Comparison of ENCODE assay signal across 8 cellular contexts in genomic region chr7:10939237-10939910, GRCh38. TPM values are rescaled to one million over a fixed set of nuclear protein-coding genes. Genes with fewer than 3 reads are reported as not detected.
DNase-seq lines count a peak whose midpoint lies in the region; ATAC-seq and TF ChIP-seq lines count a peak whose summit lies in the region.

No MANE protein-coding gene starts in this region.

- peak; percentile 4; the same call in 2 of the 3 replicates for ATAC-seq in DND-41 (ENCODE audit: insufficient read depth, low read depth)
- peak; percentile 3 for ATAC-seq in GM21515 (IDR thresholded peaks at IDR 0.05; ENCODE audit: unreplicated experiment)
- peak; percentile 18 for ATAC-seq in left lung

- no peak for TF ChIP-seq CTCF in DND-41 (IDR thresholded peaks at IDR 0.05; ENCODE audit: borderline replicate concordance, extremely low read depth, low read length, poor library complexity, severe bottlenecking)
- no peak for TF ChIP-seq CTCF in MCF 10A (IDR thresholded peaks at IDR 0.05; ENCODE audit: unreplicated experiment)
- no peak for TF ChIP-seq CTCF in left lung (IDR thresholded peaks at IDR 0.05)
- TF ChIP-seq CTCF in uterus (IDR thresholded peaks at IDR 0.05): no peak

- POLR2A ChIA-PET in MCF 10A (lab: Yijun Ruan, JAX): interaction anchor here (0.6 to 6.9 kb wide), 21 partner anchors 9 to 1223 kb away, joined by 3 to 119 read pairs (median 4); partner anchors contain the start of gene PHF14

- H3K27ac Mint-ChIP-seq in MCF 10A (ENCODE audit: low read depth, unreplicated experiment): no peak overlapping the region

- BruUV-seq in MCF 10A (replicated peaks; lab: Mats Ljungman, UMichigan): TSS peak; percentile 53

- H3K4me3 ChIP-seq in DND-41 (ENCODE audit: low read depth in 1 of 2, low read length in 2 of 2) (peak overlapping the region; percentile 68 to 77; a peak in 3 of 4 replicates), HUES6 (ENCODE audit: low read depth, low read length) (peak overlapping the region; percentile 95), left lung (peak overlapping the region; percentile 71 to 76), uterus (peak overlapping the region; percentile 82 to 83)

- no peak for TF ChIP-seq POLR2A in uterus (IDR thresholded peaks at IDR 0.05)

- H3K27me3 Mint-ChIP-seq in MCF 10A (ENCODE audit: insufficient read depth, unreplicated experiment): no peaks in the 10 kb centered on the region

- intact Hi-C loops in MCF 10A (cut with micrococcal nuclease): loop anchor here (2.0 kb wide), 1 partner anchor 405 kb away; no protein-coding TSS in a partner anchor
- intact Hi-C loops in left lung (cut with DNase I): no loop called here
- intact Hi-C loops in uterus (cut with DNase I; ENCODE audit: low total_unique reads): no loop called here

- H3K4me2 ChIP-seq in DND-41 (ENCODE audit: insufficient read depth, low read length): peak overlapping the region; percentile 70

- peaks cover 15% of the 10 kb centered on the region; the same call in 1 of the 2 replicates for H4K20me1 ChIP-seq in DND-41 (ENCODE audit: insufficient read depth, low read length)

- CTCF ChIA-PET in MCF 10A (lab: Yijun Ruan, JAX): no interaction called here

- H3K36me3 Mint-ChIP-seq in MCF 10A (ENCODE audit: insufficient read depth, unreplicated experiment): peaks cover 29% of the 10 kb centered on the region

- no peaks in the 10 kb centered on the region for H3K27me3 ChIP-seq in DND-41 (ENCODE audit: insufficient read depth, low read length, poor library complexity)
- H3K27me3 ChIP-seq in HUES6 (ENCODE audit: control insufficient read depth, insufficient read depth, low read length): no peaks in the 10 kb centered on the region
- no peaks in the 10 kb centered on the region for H3K27me3 ChIP-seq in left lung
- no peaks in the 10 kb centered on the region for H3K27me3 ChIP-seq in uterus

- H3K27ac ChIP-seq in DND-41 (ENCODE audit: low read length): peak overlapping the region; percentile 100
- H3K27ac ChIP-seq in HUES6 (ENCODE audit: low read depth, low read length): peak overlapping the region; percentile 100
- peak overlapping the region; percentile 92 to 94 for H3K27ac ChIP-seq in left lung
- H3K27ac ChIP-seq in uterus: peak overlapping the region; percentile 91 to 96

- H3K4me1 Mint-ChIP-seq in MCF 10A (ENCODE audit: insufficient read depth, unreplicated experiment): peaks cover 5% of the 10 kb centered on the region

- H3K36me3 ChIP-seq in DND-41 (ENCODE audit: insufficient read depth, low read length) (peaks cover 36% of the 10 kb centered on the region), HUES6 (ENCODE audit: control insufficient read depth, insufficient read depth, low read length) (peaks cover 32% of the 10 kb centered on the region), left lung (peaks cover 0 to 28% of the 10 kb centered on the region in 2 donors), uterus (no peaks in the 10 kb centered on the region)

- H3K9me3 ChIP-seq in DND-41 (ENCODE audit: insufficient read depth, low read length, severe bottlenecking) (no peaks in the 10 kb centered on the region), HUES6 (ENCODE audit: control insufficient read depth, insufficient read depth, low read depth, low read length) (no peaks in the 10 kb centered on the region), left lung (no peaks in the 10 kb centered on the region), uterus (no peaks in the 10 kb centered on the region)

- H3K79me2 ChIP-seq in DND-41 (ENCODE audit: insufficient read depth, low read length): peaks cover 54% of the 10 kb centered on the region

- peak overlapping the region; percentile 88 for H2AFZ ChIP-seq in DND-41 (ENCODE audit: low read depth, low read length)

- H3K4me1 ChIP-seq in DND-41 (ENCODE audit: insufficient read depth, low read length): peaks cover 29% of the 10 kb centered on the region
- H3K4me1 ChIP-seq in HUES6 (ENCODE audit: control insufficient read depth, insufficient read depth, low read length): peaks cover 10% of the 10 kb centered on the region; the same call in 1 of the 2 replicates
- H3K4me1 ChIP-seq in left lung: peaks cover 26 to 35% of the 10 kb centered on the region in 2 donors
- H3K4me1 ChIP-seq in uterus: peaks cover 0 to 4% of the 10 kb centered on the region in 2 donors

- DNase-seq in DND-41: peak; percentile 11
- DNase-seq in MCF 10A (ENCODE audit: unreplicated experiment): no peak
- no peak for DNase-seq in left lung
- DNase-seq in uterus: no peak
- no peak for DNase-seq in NCI-H1417 (lab: John Stamatoyannopoulos, UW)
- no peak for DNase-seq in 8988T

- H3K9ac ChIP-seq in DND-41 (ENCODE audit: low read depth, low read length) (peak overlapping the region; percentile 71), HUES6 (ENCODE audit: low read length) (peak overlapping the region; percentile 99)

- no peak overlapping the region for H3K4me3 Mint-ChIP-seq in MCF 10A (ENCODE audit: unreplicated experiment)

- H3K9me3 Mint-ChIP-seq in MCF 10A (ENCODE audit: unreplicated experiment): no peaks in the 10 kb centered on the region

RNA-seq across cellular contexts. Expression of gene PHF14, which starts 34.3 kb away (rescaled TPM):
- total RNA-seq in MCF 10A (2022) (25.3 and 39.6 TPM in 2 replicates), left lung (10 to 100 TPM; 27.5 to 30.2 TPM), uterus (100 to 1,000 TPM in 1 of 4 donors, 10 to 100 TPM in 3; 34.1 to 161 (median 52.5) TPM)
